ENCODE assay signal across 11 cellular contexts in the genomic region with DNA sequence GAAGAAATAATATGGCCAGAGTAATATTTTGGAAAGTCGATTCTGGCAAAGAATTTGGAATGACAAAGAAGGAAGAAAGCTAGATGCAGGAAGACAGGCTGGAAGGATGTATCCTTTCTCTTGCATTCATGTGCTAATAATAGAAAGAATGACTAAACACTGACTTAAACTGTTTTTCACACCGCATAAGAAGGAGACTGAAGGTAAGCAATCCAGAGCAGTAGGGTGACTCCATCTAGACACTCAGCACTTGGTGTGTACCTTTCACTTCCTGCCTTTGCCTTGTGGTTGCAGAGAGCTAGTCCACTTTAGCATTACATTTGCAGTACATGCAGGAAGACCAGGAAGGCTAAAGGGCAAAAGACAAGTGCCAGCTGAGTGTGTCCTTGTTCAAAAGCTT.
A peak's percentile ranks its signal among the peaks of the same experiment; 100 is the strongest.
DNase-seq lines count a peak whose midpoint lies in the region; ATAC-seq and TF ChIP-seq lines count a peak whose summit lies in the region.
"Had no signal": no experiment of that assay in that cellular context is flagged by ENCODE, and none has a peak within 500 bp of the region (broad histone marks: within the 10 kb centered on the region; RNA-seq: fewer than 3 reads in every experiment).

No MANE protein-coding gene starts in this region.

- H3K9me3 ChIP-seq in cardiac muscle cell (ENCODE audit: low read depth) (no peaks in the 10 kb centered on the region), endodermal cell (ENCODE audit: control insufficient read depth, low read length) (no peaks in the 10 kb centered on the region)
- H3K9me3 ChIP-seq: BE2C had no signal

- H3K27ac ChIP-seq in cardiac muscle cell, result peak overlapping the region; percentile 38
- no peak overlapping the region for H3K27ac ChIP-seq in endodermal cell (ENCODE audit: low read depth, low read length)
- H3K27ac ChIP-seq: skin epidermis had no signal

- intact Hi-C loops in Right ventricle myocardium superior (cut with DNase I), result no loop called here

- no peak for DNase-seq in cardiac muscle cell (ENCODE audit: low read depth in 1 of 2, low spot score in 1 of 2)
- DNase-seq in Right ventricle myocardium superior, result no peak
- DNase-seq in HT1080 (ENCODE audit: low read depth), result peak; percentile 91
- peak; percentile 62 for DNase-seq in endodermal cell
- no peak for DNase-seq in stimulated activated naive B cell treated with anti-CD40 and anti-IgM and Interleukin-4, amounts not matched to agents 10 μg/mL and 1 μg/mL and 100 μg/mL, for 72 hours
- no peak for DNase-seq in activated CD8-positive, alpha-beta memory T cell treated with anti-CD3 and anti-CD28 coated beads, Interleukin-2, amount 50 U/mL, for 48 hours
- DNase-seq in NCI-H1105 (lab: John Stamatoyannopoulos, UW), result no peak
- no peak for DNase-seq in cerebellum (ENCODE audit: low spot score)
- DNase-seq: activated naive CD4-positive, alpha-beta T cell treated with anti-CD3 and anti-CD28 coated beads for 36 hours; BE2C had no signal

- H3K27me3 ChIP-seq in cardiac muscle cell, result no peaks in the 10 kb centered on the region
- H3K27me3 ChIP-seq in endodermal cell (ENCODE audit: control insufficient read depth, insufficient read depth, low read length, poor library complexity, severe bottlenecking), result no peaks in the 10 kb centered on the region
- H3K27me3 ChIP-seq: BE2C had no signal

- no peaks in the 10 kb centered on the region for H3K36me3 ChIP-seq in cardiac muscle cell
- H3K36me3 ChIP-seq in endodermal cell (ENCODE audit: control insufficient read depth, insufficient read depth, low read length), result no peaks in the 10 kb centered on the region
- H3K36me3 ChIP-seq: BE2C had no signal

- H3K27me3 Mint-ChIP-seq in endodermal cell (ENCODE audit: insufficient read depth), result no peaks in the 10 kb centered on the region
- H3K27me3 Mint-ChIP-seq in stimulated activated naive B cell treated with anti-CD40 and anti-IgM and Interleukin-4, amounts not matched to agents 10 μg/mL and 1 μg/mL and 100 μg/mL, for 72 hours, result peaks cover 5 to 8% of the 10 kb centered on the region in 2 donors

- H3K4me3 ChIP-seq in cardiac muscle cell (no peak overlapping the region), endodermal cell (ENCODE audit: low read length) (no peak overlapping the region)
- H3K4me3 ChIP-seq: skin epidermis had no signal

- WGBS in endodermal cell (ENCODE audit: insufficient coverage in 1 of 2, insufficient read length in 1 of 2), 2 experiments, result 38 to 66% methylated on average over 2 of the region's 2 CpGs

- no peak overlapping the region for H3K4me3 Mint-ChIP-seq in endodermal cell
- H3K4me3 Mint-ChIP-seq in stimulated activated naive B cell treated with anti-CD40 and anti-IgM and Interleukin-4, amounts not matched to agents 10 μg/mL and 1 μg/mL and 100 μg/mL, for 72 hours, result no peak overlapping the region
- H3K4me3 Mint-ChIP-seq: activated naive CD4-positive, alpha-beta T cell treated with anti-CD3 and anti-CD28 coated beads for 36 hours had no signal

- no peaks in the 10 kb centered on the region for H3K9me3 Mint-ChIP-seq in endodermal cell
- H3K9me3 Mint-ChIP-seq in stimulated activated naive B cell treated with anti-CD40 and anti-IgM and Interleukin-4, amounts not matched to agents 10 μg/mL and 1 μg/mL and 100 μg/mL, for 72 hours, result peaks cover 0 to 5% of the 10 kb centered on the region in 2 donors
- H3K9me3 Mint-ChIP-seq: activated naive CD4-positive, alpha-beta T cell treated with anti-CD3 and anti-CD28 coated beads for 36 hours had no signal

- ATAC-seq in Right ventricle myocardium superior (ENCODE audit: poor library complexity), result no peak
- ATAC-seq in stimulated activated naive B cell treated with anti-CD40 and anti-IgM and Interleukin-4, amounts not matched to agents 10 μg/mL and 1 μg/mL and 100 μg/mL, for 72 hours (replicated peaks), result peak; percentile 68 to 71

- peaks cover 10% of the 10 kb centered on the region for H3K4me1 Mint-ChIP-seq in endodermal cell
- H3K4me1 Mint-ChIP-seq in stimulated activated naive B cell treated with anti-CD40 and anti-IgM and Interleukin-4, amounts not matched to agents 10 μg/mL and 1 μg/mL and 100 μg/mL, for 72 hours, result peaks cover 15 to 21% of the 10 kb centered on the region in 2 donors

- H3K27ac Mint-ChIP-seq in endodermal cell, result peak overlapping the region; percentile 13
- H3K27ac Mint-ChIP-seq in stimulated activated naive B cell treated with anti-CD40 and anti-IgM and Interleukin-4, amounts not matched to agents 10 μg/mL and 1 μg/mL and 100 μg/mL, for 72 hours, result no peak overlapping the region
- H3K27ac Mint-ChIP-seq: activated naive CD4-positive, alpha-beta T cell treated with anti-CD3 and anti-CD28 coated beads for 36 hours had no signal

- H3K4me1 ChIP-seq in cardiac muscle cell (ENCODE audit: low read depth), result peaks cover 52% of the 10 kb centered on the region
- no peaks in the 10 kb centered on the region for H3K4me1 ChIP-seq in endodermal cell (ENCODE audit: control insufficient read depth, insufficient read depth, low read length)

- H3K36me3 Mint-ChIP-seq in endodermal cell (ENCODE audit: low read depth), result no peaks in the 10 kb centered on the region
- H3K36me3 Mint-ChIP-seq in stimulated activated naive B cell treated with anti-CD40 and anti-IgM and Interleukin-4, amounts not matched to agents 10 μg/mL and 1 μg/mL and 100 μg/mL, for 72 hours, result no peaks in the 10 kb centered on the region

- H3K9ac ChIP-seq in endodermal cell (ENCODE audit: extremely low read depth, low read length, poor library complexity, severe bottlenecking), result no peak overlapping the region

- no peak for TF ChIP-seq CTCF in cardiac muscle cell (IDR thresholded peaks at IDR 0.05; ENCODE audit: low read depth, low read length)
- no peak for TF ChIP-seq CTCF in endodermal cell (conservative IDR thresholded peaks at IDR 0.05)

Comparison
In these comparisons a context has a peak if more than half of its experiments do, and no peak if none do; other contexts are left out.
1. DNase-seq: peak in HT1080 (single experiment) and endodermal cell (single experiment); none in cardiac muscle cell (0 of 2), Right ventricle myocardium superior (single experiment), stimulated activated naive B cell treated with anti-CD40 and anti-IgM and Interleukin-4, amounts not matched to agents 10 μg/mL and 1 μg/mL and 100 μg/mL, for 72 hours (single experiment), activated CD8-positive, alpha-beta memory T cell treated with anti-CD3 and anti-CD28 coated beads, Interleukin-2, amount 50 U/mL, for 48 hours (single experiment), NCI-H1105 (single experiment) and cerebellum (single experiment).